12 cellular contexts compared by ENCODE assay signal in genomic region chr3:177595789-177596188, GRCh38.
DNase-seq lines count a peak whose midpoint lies in the region; ATAC-seq and TF ChIP-seq lines count a peak whose summit lies in the region.
"Had no signal": no experiment of that assay in that cellular context is flagged by ENCODE, and none has a peak within 500 bp of the region (broad histone marks: within the 10 kb centered on the region; RNA-seq: fewer than 3 reads in every experiment).

No MANE protein-coding gene starts in this region.

- no peaks in the 10 kb centered on the region for H3K27me3 ChIP-seq in CD4-positive, alpha-beta memory T cell (ENCODE audit: insufficient read depth, low read length)
- H3K27me3 ChIP-seq in PC-9 (ENCODE audit: insufficient read depth, low read depth) (no peaks in the 10 kb centered on the region), prostate gland (replicated peaks; ENCODE audit: insufficient read depth) (no peaks in the 10 kb centered on the region)

- intact Hi-C loops in CD4-positive, alpha-beta memory T cell (cut with micrococcal nuclease), result loop anchor here (2.0 to 10.0 kb wide), 5 partner anchors 45 to 543 kb away; partner anchors contain the start of gene TBL1XR1
- intact Hi-C loops in PC-9 (cut with micrococcal nuclease; ENCODE audit: unreplicated experiment) (loop anchor here (2.0 kb wide), 1 partner anchor 71 kb away; no protein-coding TSS in a partner anchor), prostate gland (cut with DNase I) (loop anchor here (10.0 kb wide), 1 partner anchor 151 kb away; no protein-coding TSS in a partner anchor), lower leg skin (cut with DNase I; ENCODE audit: low total_unique reads) (no loop called here)

- POLR2A ChIA-PET in CD4-positive, alpha-beta memory T cell (lab: Charles Lee; ENCODE audit: partially characterized antibody), result interaction anchor here (1.0 to 4.1 kb wide), 3 partner anchors 15 to 236 kb away, joined by 3 to 42 read pairs (median 6); no protein-coding TSS in a partner anchor
- POLR2A ChIA-PET in PC-9 (lab: Charles Lee; ENCODE audit: unreplicated experiment), result interaction anchor here (0.6 kb wide), 1 partner anchor 367 kb away, joined by 11 read pairs; no protein-coding TSS in a partner anchor

- H3K9me3 ChIP-seq in CD4-positive, alpha-beta memory T cell (ENCODE audit: control insufficient read depth in 1 of 2, low read length in 2 of 2), result no peaks in the 10 kb centered on the region
- H3K9me3 ChIP-seq in PC-9 (ENCODE audit: insufficient read depth, low read depth) (peaks cover 34% of the 10 kb centered on the region), prostate gland (no peaks in the 10 kb centered on the region)

- no peak for DNase-seq in CD4-positive, alpha-beta memory T cell
- DNase-seq in PC-9 (peak in 1 of 2 experiments; percentile 52), prostate gland (ENCODE audit: low spot score) (no peak), cerebellum (ENCODE audit: low spot score) (no peak), lower leg skin (ENCODE audit: low spot score in 2 of 2) (no peak), NCI-H748 (lab: John Stamatoyannopoulos, UW; ENCODE audit: unreplicated experiment) (no peak), hepatic stellate cell (ENCODE audit: low spot score) (no peak)
- DNase-seq: activated CD8-positive, alpha-beta T cell treated with anti-CD3 and anti-CD28 coated beads, Interleukin-2, amount 10 ng/mL, durations not matched to agents 7 days and 5 days; DMS79; left ventricle myocardium superior; NCI-H1694 treated with DMSO at 0.1 percent for 48 hours had no signal

- H3K4me2 ChIP-seq in PC-9, result peak overlapping the region; percentile 52

- H3K79me2 ChIP-seq in PC-9 (ENCODE audit: low read depth), result no peaks in the 10 kb centered on the region

- H3K9me2 ChIP-seq in PC-9 (ENCODE audit: insufficient read depth), result no peaks in the 10 kb centered on the region

- no peaks in the 10 kb centered on the region for H4K20me1 ChIP-seq in PC-9 (ENCODE audit: insufficient read depth)

- H3K4me1 ChIP-seq in CD4-positive, alpha-beta memory T cell (ENCODE audit: insufficient read depth, low read length), result peaks cover 87% of the 10 kb centered on the region
- H3K4me1 ChIP-seq in PC-9 (replicated peaks; ENCODE audit: insufficient read depth), result peaks cover 71% of the 10 kb centered on the region
- peaks cover 12% of the 10 kb centered on the region for H3K4me1 ChIP-seq in prostate gland (replicated peaks)

- peaks cover 64 to 91% (median 74%) of the 10 kb centered on the region in 4 donors for H3K4me1 Mint-ChIP-seq in CD4-positive, alpha-beta memory T cell

- peak overlapping the region; percentile 2 to 96 (median 70) for H3K27ac Mint-ChIP-seq in CD4-positive, alpha-beta memory T cell
- H3K27ac Mint-ChIP-seq: activated CD8-positive, alpha-beta T cell treated with anti-CD3 and anti-CD28 coated beads, Interleukin-2, amount 10 ng/mL, durations not matched to agents 7 days and 5 days had no signal

- no peaks in the 10 kb centered on the region for H3K9me3 Mint-ChIP-seq in CD4-positive, alpha-beta memory T cell

- TF ChIP-seq CTCF in PC-9 (conservative IDR thresholded peaks at IDR 0.05) (no peak), prostate gland (IDR thresholded peaks at IDR 0.05) (no peak), lower leg skin (IDR thresholded peaks at IDR 0.05) (no peak)

- CTCF ChIA-PET in CD4-positive, alpha-beta memory T cell (lab: Charles Lee; ENCODE audit: partially characterized antibody), result interaction anchor here (1.5 kb wide), 1 partner anchor 11 kb away, joined by 3 read pairs; no protein-coding TSS in a partner anchor
- CTCF ChIA-PET in PC-9 (lab: Charles Lee), result interaction anchor here (0.6 kb wide), 1 partner anchor 783 kb away, joined by 9 read pairs; no protein-coding TSS in a partner anchor

- ATAC-seq in esophagus mucosa, result peak; percentile 2
- ATAC-seq: activated CD8-positive, alpha-beta T cell treated with anti-CD3 and anti-CD28 coated beads, Interleukin-2, amount 10 ng/mL, durations not matched to agents 7 days and 5 days; left ventricle myocardium superior had no signal

- H3K27ac ChIP-seq in CD4-positive, alpha-beta memory T cell (ENCODE audit: low read depth, low read length), result no peak overlapping the region
- H3K27ac ChIP-seq in PC-9, result peak overlapping the region; percentile 69
- peak overlapping the region; percentile 71 to 84 for H3K27ac ChIP-seq in prostate gland

- TF ChIP-seq POLR2A in prostate gland (IDR thresholded peaks at IDR 0.05) (no peak), lower leg skin (IDR thresholded peaks at IDR 0.05) (no peak)

- no TSS peak for BruUV-seq in PC-9 (replicated peaks; lab: Mats Ljungman, UMichigan)

- WGBS in prostate gland, result 89% methylated on average over 3 of the region's 3 CpGs
- 87 to 89% methylated on average over 3 of the region's 3 CpGs for WGBS in lower leg skin, 2 donors

- no peaks in the 10 kb centered on the region for H3K36me3 Mint-ChIP-seq in CD4-positive, alpha-beta memory T cell

- H3K4me3 ChIP-seq in CD4-positive, alpha-beta memory T cell (ENCODE audit: low read length in 2 of 2), result no peak overlapping the region
- H3K4me3 ChIP-seq in PC-9, result no peak overlapping the region
- no peak overlapping the region for H3K4me3 ChIP-seq in prostate gland
- no peak overlapping the region for H3K4me3 ChIP-seq in lower leg skin (ENCODE audit: low read depth, poor library complexity, severe bottlenecking)

- H3F3A ChIP-seq in PC-9 (ENCODE audit: insufficient read depth, low read depth), result peaks cover 38% of the 10 kb centered on the region

- no peaks in the 10 kb centered on the region for H3K27me3 Mint-ChIP-seq in CD4-positive, alpha-beta memory T cell

- H3K4me3 Mint-ChIP-seq in CD4-positive, alpha-beta memory T cell, result peak overlapping the region in 6 of 8 donors; percentile 37 to 87 (median 58)
- H3K4me3 Mint-ChIP-seq: activated CD8-positive, alpha-beta T cell treated with anti-CD3 and anti-CD28 coated beads, Interleukin-2, amount 10 ng/mL, durations not matched to agents 7 days and 5 days had no signal

- no peaks in the 10 kb centered on the region for H3K36me3 ChIP-seq in CD4-positive, alpha-beta memory T cell (ENCODE audit: insufficient read depth, low read length)
- H3K36me3 ChIP-seq in PC-9 (ENCODE audit: low read depth) (no peaks in the 10 kb centered on the region; the same call in 1 of the 2 replicates), prostate gland (no peaks in the 10 kb centered on the region)

- H2AFZ ChIP-seq in PC-9, result no peak overlapping the region
